In the genomic region with DNA sequence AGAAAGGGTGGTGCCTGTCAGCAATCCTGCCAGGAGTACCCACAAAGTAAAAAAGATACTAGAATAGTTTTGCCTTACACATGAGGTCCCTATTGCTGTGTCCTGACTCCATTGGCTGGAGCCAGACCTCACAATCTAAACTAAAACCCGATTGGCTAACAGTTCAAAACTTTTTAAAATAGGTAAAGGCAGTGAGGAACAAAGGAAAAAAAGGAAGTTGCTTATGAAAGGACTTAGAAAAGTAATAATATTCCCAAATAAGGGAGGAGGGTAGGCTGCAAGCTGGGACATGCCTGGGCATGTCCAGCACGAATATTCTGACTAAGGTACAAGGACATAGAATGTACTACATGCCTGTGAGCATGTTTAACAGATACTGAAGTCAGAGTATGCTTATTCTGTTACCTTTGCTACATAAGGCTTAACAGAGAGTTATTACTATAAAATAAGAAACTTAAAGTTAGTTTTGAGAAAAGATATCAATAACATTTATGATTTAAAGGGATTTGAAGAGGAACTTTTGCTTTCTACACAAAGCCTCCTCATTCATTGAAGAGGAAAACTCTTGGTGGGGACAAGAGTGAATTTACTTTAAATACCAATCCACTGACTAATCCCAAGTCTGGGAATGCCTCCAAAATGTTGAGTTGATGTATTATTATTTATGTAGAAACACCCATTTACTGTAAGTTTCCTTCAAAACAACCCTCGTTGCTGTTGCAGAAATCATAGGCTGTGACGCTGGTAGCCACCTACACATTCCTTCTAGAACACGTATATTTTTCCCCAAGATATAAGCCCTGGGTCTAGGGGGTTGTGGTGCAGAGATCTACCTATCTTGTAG, we compare ENCODE assay signal across 1 cellular context.
TF ChIP-seq lines count a peak whose summit lies in the region.

No MANE protein-coding gene starts in this region.

TF ChIP-seq in H1, 55 proteins besides CTCF, POLR2A, EP300 and RAD21 (continued from another document):
- TF ChIP-seq RFX5 (IDR thresholded peaks at IDR 0.05; ENCODE audit: borderline replicate concordance, low read depth, low read length) (no peak), CEBPB (IDR thresholded peaks at IDR 0.05; ENCODE audit: low read depth, low read length) (no peak), EGR1 (IDR thresholded peaks at IDR 0.05; ENCODE audit: borderline replicate concordance, low read depth, low read length) (no peak)
